ENCODE assay signal across 16 cellular contexts in genomic region chr16:50594332-50595260, GRCh38.
"Had no signal": no experiment of that assay in that cellular context is flagged by ENCODE, and none has a peak within 500 bp of the region (broad histone marks: within the 10 kb centered on the region; RNA-seq: fewer than 3 reads in every experiment).

No MANE protein-coding gene starts in this region.

- H3K27me3 ChIP-seq: cardiac muscle cell, colonic mucosa, esophagus squamous epithelium, left lung, testis had no signal

- H3K9me3 ChIP-seq: colonic mucosa, esophagus squamous epithelium, left lung, testis had no signal

- H3K27ac Mint-ChIP-seq: activated CD8-positive, alpha-beta T cell treated with anti-CD3 and anti-CD28 coated beads for 36 hours; activated naive CD8-positive, alpha-beta T cell treated with anti-CD3 and anti-CD28 coated beads, Interleukin-2, amount 50 U/mL, for 24 hours; T-cell had no signal

- H3K36me3 ChIP-seq: cardiac muscle cell, colonic mucosa, esophagus squamous epithelium, left lung had no signal

- H3K4me3 Mint-ChIP-seq: activated CD8-positive, alpha-beta T cell treated with anti-CD3 and anti-CD28 coated beads for 36 hours; activated naive CD8-positive, alpha-beta T cell treated with anti-CD3 and anti-CD28 coated beads, Interleukin-2, amount 50 U/mL, for 24 hours; T-cell had no signal

- H3K27me3 Mint-ChIP-seq: activated CD8-positive, alpha-beta T cell treated with anti-CD3 and anti-CD28 coated beads for 36 hours; activated naive CD8-positive, alpha-beta T cell treated with anti-CD3 and anti-CD28 coated beads, Interleukin-2, amount 50 U/mL, for 24 hours; T-cell had no signal

- H3K27ac ChIP-seq: cardiac muscle cell, colonic mucosa, left lung, testis, VCaP had no signal

- H3K9me3 Mint-ChIP-seq: activated CD8-positive, alpha-beta T cell treated with anti-CD3 and anti-CD28 coated beads for 36 hours; activated naive CD8-positive, alpha-beta T cell treated with anti-CD3 and anti-CD28 coated beads, Interleukin-2, amount 50 U/mL, for 24 hours; T-cell had no signal

- H3K36me3 Mint-ChIP-seq: T-cell had no signal

- H3K4me3 ChIP-seq: cardiac muscle cell, colonic mucosa, esophagus squamous epithelium, left lung, testis had no signal

- H3K4me1 ChIP-seq: colonic mucosa, left lung had no signal

- ATAC-seq: activated CD8-positive, alpha-beta T cell treated with anti-CD3 and anti-CD28 coated beads for 36 hours; activated naive CD8-positive, alpha-beta T cell treated with anti-CD3 and anti-CD28 coated beads, Interleukin-2, amount 50 U/mL, for 24 hours; left lung; sciatic nerve; stimulated activated naive CD8-positive, alpha-beta T cell treated with anti-CD3 and anti-CD28 coated beads, Interleukin-15, Interleukin-2, amounts not matched to agents 100 U/mL and 50 U/mL, for 24 hours; T-cell had no signal

- DNase-seq: activated CD4-positive, alpha-beta T cell treated with anti-CD3 and anti-CD28 coated beads for 4 hours; activated CD8-positive, alpha-beta memory T cell treated with anti-CD3 and anti-CD28 coated beads, Interleukin-2, amount 50 U/mL, for 4 hours; activated CD8-positive, alpha-beta T cell treated with anti-CD3 and anti-CD28 coated beads for 36 hours; activated naive CD8-positive, alpha-beta T cell treated with anti-CD3 and anti-CD28 coated beads, Interleukin-2, amount 50 U/mL, for 24 hours; colonic mucosa; esophagus squamous epithelium; foreskin fibroblast; left lung; stimulated activated CD4-positive, alpha-beta T cell treated with anti-CD3 and anti-CD28 coated beads, Interleukin-12 subunit alpha, Interleukin-12 subunit beta, amount 100 ng/mL, for 4 hours; stimulated activated naive CD8-positive, alpha-beta T cell treated with anti-CD3 and anti-CD28 coated beads, Interleukin-15, Interleukin-2, amounts not matched to agents 100 U/mL and 50 U/mL, for 24 hours; T-cell; T1000; testis had no signal
